8 cellular contexts compared by ENCODE assay signal in the genomic region with DNA sequence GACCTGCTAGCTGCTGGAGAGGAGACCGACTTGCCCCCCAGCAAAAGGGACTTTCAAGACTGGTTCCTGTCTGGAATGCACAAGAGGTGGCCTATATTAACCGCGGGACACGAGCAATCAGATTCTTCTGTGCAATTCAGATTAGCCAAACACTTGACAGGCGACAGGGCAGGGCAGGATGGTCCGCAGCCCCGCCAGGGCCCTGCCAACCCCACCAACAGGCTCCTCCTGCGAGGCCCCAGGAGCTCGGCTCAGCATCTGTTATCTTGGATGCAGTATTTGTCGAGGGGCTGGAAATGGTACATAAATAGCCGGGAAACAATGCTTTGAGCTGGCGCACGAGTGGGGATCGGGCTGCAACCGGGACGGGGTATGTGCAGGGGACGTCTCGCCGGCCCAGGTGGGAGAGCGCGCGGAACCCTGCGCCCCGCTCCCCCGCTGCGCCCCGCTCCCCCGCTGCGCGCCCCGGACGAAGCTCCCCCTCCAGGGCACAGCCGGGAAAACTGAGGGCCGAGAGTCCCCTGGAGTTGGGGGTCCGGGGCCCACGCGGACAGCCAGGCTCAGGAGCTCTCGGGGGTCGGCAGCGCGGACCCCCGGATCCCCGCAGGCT. TPM values are rescaled to one million over a fixed set of nuclear protein-coding genes. Genes with fewer than 3 reads are reported as not detected.
DNase-seq lines count a peak whose midpoint lies in the region; ATAC-seq and TF ChIP-seq lines count a peak whose summit lies in the region.

No MANE protein-coding gene starts in this region.

- H3K27me3 Mint-ChIP-seq in CD4-positive, alpha-beta memory T cell = peaks cover 20 to 25% of the 10 kb centered on the region in 2 donors
- H3K27me3 Mint-ChIP-seq in naive B cell = peaks cover 46 to 67% (median 55%) of the 10 kb centered on the region in 3 donors

- H3K4me1 ChIP-seq in CD4-positive, alpha-beta memory T cell (ENCODE audit: insufficient read depth, low read length) = peaks cover 7% of the 10 kb centered on the region
- peaks cover 3% of the 10 kb centered on the region for H3K4me1 ChIP-seq in colonic mucosa

- POLR2A ChIA-PET in CD4-positive, alpha-beta memory T cell (lab: Charles Lee; ENCODE audit: partially characterized antibody) = no interaction called here

- H3K9me3 Mint-ChIP-seq in CD4-positive, alpha-beta memory T cell = no peaks in the 10 kb centered on the region
- H3K9me3 Mint-ChIP-seq in naive B cell = peaks cover 0 to 3% (median 0%) of the 10 kb centered on the region in 7 donors

- H3K4me3 ChIP-seq in CD4-positive, alpha-beta memory T cell (ENCODE audit: low read length in 2 of 2) = no peak overlapping the region
- peak overlapping the region; percentile 39 for H3K4me3 ChIP-seq in colonic mucosa

- H3K27me3 ChIP-seq in CD4-positive, alpha-beta memory T cell (ENCODE audit: insufficient read depth, low read length) = peaks cover 4% of the 10 kb centered on the region
- H3K27me3 ChIP-seq in colonic mucosa = peaks cover 8% of the 10 kb centered on the region

- H3K36me3 Mint-ChIP-seq in CD4-positive, alpha-beta memory T cell = no peaks in the 10 kb centered on the region
- no peaks in the 10 kb centered on the region for H3K36me3 Mint-ChIP-seq in naive B cell

- ATAC-seq in naive B cell (ENCODE audit: low read depth in 2 of 2) (no peak), GM18861 (IDR thresholded peaks at IDR 0.05; ENCODE audit: unreplicated experiment) (no peak)

- DNase-seq in CD4-positive, alpha-beta memory T cell = no peak
- peak; percentile 63 for DNase-seq in NCI-H146 (lab: John Stamatoyannopoulos, UW)
- no peak for DNase-seq in colonic mucosa
- DNase-seq in naive B cell = no peak
- DNase-seq in hippocampal formation (lab: John Stamatoyannopoulos, UW) = no peak
- DNase-seq in effector CD8-positive, alpha-beta T cell (lab: John Stamatoyannopoulos, UW) = no peak
- DNase-seq in CD1c-positive myeloid dendritic cell (ENCODE audit: extremely low spot score) = no peak

- no peak overlapping the region for H3K27ac ChIP-seq in CD4-positive, alpha-beta memory T cell (ENCODE audit: low read depth, low read length)
- H3K27ac ChIP-seq in colonic mucosa = peak overlapping the region; percentile 2

- no peak overlapping the region for H3K27ac Mint-ChIP-seq in CD4-positive, alpha-beta memory T cell
- peak overlapping the region in 1 of 6 donors; percentile 4 for H3K27ac Mint-ChIP-seq in naive B cell

- peak overlapping the region; percentile 28 to 79 (median 70) for H3K4me3 Mint-ChIP-seq in CD4-positive, alpha-beta memory T cell
- peak overlapping the region; percentile 24 to 76 (median 70) for H3K4me3 Mint-ChIP-seq in naive B cell

- no peak for TF ChIP-seq CTCF in colonic mucosa (IDR thresholded peaks at IDR 0.05)

- H3K36me3 ChIP-seq in CD4-positive, alpha-beta memory T cell (ENCODE audit: insufficient read depth, low read length) = no peaks in the 10 kb centered on the region
- no peaks in the 10 kb centered on the region for H3K36me3 ChIP-seq in colonic mucosa

- H3K4me1 Mint-ChIP-seq in CD4-positive, alpha-beta memory T cell = peaks cover 5 to 12% (median 8%) of the 10 kb centered on the region in 4 donors
- H3K4me1 Mint-ChIP-seq in naive B cell = peaks cover 9 to 14% (median 11%) of the 10 kb centered on the region in 3 donors

- intact Hi-C loops in CD4-positive, alpha-beta memory T cell (cut with micrococcal nuclease) = loop anchor here (10.0 kb wide), 1 partner anchor 268 kb away; no protein-coding TSS in a partner anchor
- intact Hi-C loops in colonic mucosa (cut with DNase I) = loop anchor here (10.0 kb wide), 1 partner anchor 88 kb away; no protein-coding TSS in a partner anchor

- CTCF ChIA-PET in CD4-positive, alpha-beta memory T cell (lab: Charles Lee; ENCODE audit: partially characterized antibody) = no interaction called here

- peak overlapping the region; percentile 51 to 63 for H3K9ac ChIP-seq in colonic mucosa (ENCODE audit: low read depth in 2 of 2, low read length in 2 of 2)

- no peaks in the 10 kb centered on the region for H3K9me3 ChIP-seq in CD4-positive, alpha-beta memory T cell (ENCODE audit: control insufficient read depth in 1 of 2, low read length in 2 of 2)
- no peaks in the 10 kb centered on the region for H3K9me3 ChIP-seq in colonic mucosa

RNA-seq across cellular contexts. Expression of a gene that starts 0.7 kb away (rescaled TPM):
- total RNA-seq in CD4-positive, alpha-beta memory T cell = not detected
- polyA plus RNA-seq in CD4-positive, alpha-beta memory T cell = not detected
- total RNA-seq in colonic mucosa = 1 to 10 TPM in 1 of 2 donors, under 1 TPM in 1; 0.54 to 1.9 TPM
- polyA plus RNA-seq in naive B cell (ENCODE audit: low read depth in 6 of 6) = under 1 TPM in 1 of 6 donors, not detected in 5; 0.04 TPM

RNA-seq across cellular contexts. Expression of a gene that starts 21.0 kb away (rescaled TPM):
- not detected for total RNA-seq in CD4-positive, alpha-beta memory T cell
- polyA plus RNA-seq in CD4-positive, alpha-beta memory T cell = not detected
- total RNA-seq in colonic mucosa = under 1 TPM in 1 of 2 donors, not detected in 1; 0.05 TPM
- polyA plus RNA-seq in naive B cell (ENCODE audit: low read depth in 6 of 6) = not detected
